24 cellular contexts compared by ENCODE assay signal in the genomic region with DNA sequence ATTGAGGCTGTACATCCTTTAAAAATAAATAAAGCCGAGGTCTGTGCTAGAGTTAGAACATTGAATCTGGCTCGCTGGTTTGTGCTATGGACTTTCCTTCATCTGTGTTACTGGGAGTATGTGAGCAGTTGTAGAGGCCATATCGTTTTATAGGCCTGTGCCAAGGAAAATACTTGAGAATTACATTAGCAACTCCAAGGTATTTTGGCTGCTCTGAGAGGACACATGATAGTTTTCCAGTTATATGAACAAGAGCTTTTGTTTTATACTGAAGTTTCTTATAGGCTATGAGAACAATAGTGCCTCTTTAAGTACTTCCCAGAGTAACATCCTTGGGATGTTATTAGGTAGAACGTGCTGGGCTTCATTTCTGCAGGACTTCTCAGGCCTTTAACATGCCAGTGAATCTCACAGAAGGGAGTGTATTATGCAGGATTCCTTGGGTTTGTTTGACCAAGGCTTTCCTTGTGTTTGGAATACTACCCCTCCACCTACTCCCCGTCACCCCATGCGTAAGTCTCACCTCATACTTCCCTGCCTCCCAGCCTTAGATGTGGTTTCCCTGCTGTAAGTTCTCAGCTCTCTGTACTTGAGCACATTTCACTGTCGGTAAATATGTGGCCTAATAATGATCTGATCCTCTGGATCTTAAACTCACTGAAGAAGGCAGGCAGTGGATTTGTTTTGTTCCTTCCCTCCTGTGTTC. TPM values are rescaled to one million over a fixed set of nuclear protein-coding genes. Genes with fewer than 3 reads are reported as not detected.
DNase-seq lines count a peak whose midpoint lies in the region; ATAC-seq and TF ChIP-seq lines count a peak whose summit lies in the region.
"Had no signal": no experiment of that assay in that cellular context is flagged by ENCODE, and none has a peak within 500 bp of the region (broad histone marks: within the 10 kb centered on the region; RNA-seq: fewer than 3 reads in every experiment).

No MANE protein-coding gene starts in this region.

- H3K4me1 ChIP-seq in gastroesophageal sphincter (peaks cover 6 to 65% (median 36%) of the 10 kb centered on the region in 3 donors), sigmoid colon (peaks cover 0 to 46% (median 42%) of the 10 kb centered on the region in 4 donors)

- peak; percentile 28 for ATAC-seq in gastroesophageal sphincter
- ATAC-seq in GM19455 (IDR thresholded peaks at IDR 0.05; ENCODE audit: unreplicated experiment) = no peak
- ATAC-seq: body of pancreas; PC-3; stimulated activated naive B cell treated with anti-CD40 and anti-IgM and Interleukin-4, amounts not matched to agents 10 μg/mL and 1 μg/mL and 100 μg/mL, for 72 hours had no signal

- intact Hi-C loops in sigmoid colon (cut with DNase I) = no loop called here

- TF ChIP-seq EP300 in gastroesophageal sphincter (IDR thresholded peaks at IDR 0.05) (no peak), sigmoid colon (IDR thresholded peaks at IDR 0.05) (no peak)

- no peak for TF ChIP-seq POLR2A in gastroesophageal sphincter (IDR thresholded peaks at IDR 0.05)
- TF ChIP-seq POLR2A in sigmoid colon (IDR thresholded peaks at IDR 0.05) = no peak

- in situ Hi-C loops in astrocyte of the spinal cord (cut with HindIII; ENCODE audit: low sequenced_read_pairs) = no loop called here

- H3K36me3 ChIP-seq in gastroesophageal sphincter (no peaks in the 10 kb centered on the region), sigmoid colon (no peaks in the 10 kb centered on the region)
- H3K36me3 ChIP-seq: prostate gland had no signal

- CTCF ChIA-PET in RWPE1 (lab: Yijun Ruan, JAX) = interaction anchor here (0.6 kb wide), 2 partner anchors 32 to 1184 kb away, joined by 3 to 4 read pairs; no protein-coding TSS in a partner anchor

- H3K4me3 ChIP-seq in astrocyte of the spinal cord (ENCODE audit: low read depth, low read length) (no peak overlapping the region), gastroesophageal sphincter (no peak overlapping the region), sigmoid colon (no peak overlapping the region)
- H3K4me3 ChIP-seq: body of pancreas, dorsolateral prefrontal cortex, prostate gland had no signal

- DNase-seq in NCI-H2029 treated with DMSO at 0.1 percent for 48 hours (lab: John Stamatoyannopoulos, UW) = peak; percentile 45
- no peak for DNase-seq in NCI-H2029 (lab: John Stamatoyannopoulos, UW)
- peak; percentile 54 for DNase-seq in astrocyte of the spinal cord (ENCODE audit: low read depth, low spot score)
- DNase-seq in sigmoid colon = no peak
- DNase-seq in RWPE1 (ENCODE audit: low spot score) = no peak
- DNase-seq in NCI-H128 (lab: John Stamatoyannopoulos, UW; ENCODE audit: unreplicated experiment) = no peak
- DNase-seq: 8988T; activated CD4-positive, alpha-beta T cell treated with anti-CD3 and anti-CD28 coated beads, Interleukin-2, amount 50 U/mL, for 4 hours; activated naive CD4-positive, alpha-beta T cell treated with anti-CD3 and anti-CD28 coated beads, Interleukin-2, amount 10 ng/mL, durations not matched to agents 7 days and 5 days; activated T-cell treated with anti-CD3 and anti-CD28 coated beads, Interleukin-2, amount 50 U/mL, for 1 hour; body of pancreas; dorsolateral prefrontal cortex; KG1; left cardiac atrium; NCI-H1048; NCI-H2171 treated with DMSO at 0.1 percent for 48 hours; NCI-H774; PC-3; stimulated activated CD4-positive, alpha-beta T cell treated with anti-CD3 and anti-CD28 coated beads, Interleukin-15, amount 100 ng/mL, for 24 hours; stimulated activated naive B cell treated with anti-CD40 and anti-IgM and Interleukin-4, amounts not matched to agents 10 μg/mL and 1 μg/mL and 100 μg/mL, for 72 hours; trophoblast cell had no signal

- POLR2A ChIA-PET in RWPE1 (lab: Yijun Ruan, JAX; ENCODE audit: low non-redundant PET) = interaction anchor here (0.6 kb wide), 1 partner anchor 12 kb away, joined by 7 read pairs; no protein-coding TSS in a partner anchor

- WGBS in gastroesophageal sphincter (ENCODE audit: low coverage in 1 of 2), 2 donors = 19 to 45% methylated on average over 7 of the region's 7 CpGs
- WGBS in sigmoid colon, 2 donors = 59 to 73% methylated on average over 7 of the region's 7 CpGs

- H3K9me3 ChIP-seq in gastroesophageal sphincter (no peaks in the 10 kb centered on the region), sigmoid colon (no peaks in the 10 kb centered on the region)
- H3K9me3 ChIP-seq: body of pancreas, prostate gland had no signal

- no peaks in the 10 kb centered on the region for H3K27me3 ChIP-seq in gastroesophageal sphincter
- no peaks in the 10 kb centered on the region for H3K27me3 ChIP-seq in sigmoid colon
- H3K27me3 ChIP-seq: body of pancreas, dorsolateral prefrontal cortex had no signal

- TF ChIP-seq CTCF in astrocyte of the spinal cord (IDR thresholded peaks at IDR 0.05; ENCODE audit: low read depth, low read length) = no peak
- no peak for TF ChIP-seq CTCF in gastroesophageal sphincter (IDR thresholded peaks at IDR 0.05)
- TF ChIP-seq CTCF in sigmoid colon (IDR thresholded peaks at IDR 0.05) = no peak
- TF ChIP-seq CTCF in RWPE1 (conservative IDR thresholded peaks at IDR 0.05; ENCODE audit: low read depth) = no peak

- H3K27ac ChIP-seq in gastroesophageal sphincter (peak overlapping the region in 3 of 4 donors; percentile 57 to 74 (median 64)), sigmoid colon (peak overlapping the region in 3 of 4 donors; percentile 39 to 68 (median 42)), RWPE1 (no peak overlapping the region)
- H3K27ac ChIP-seq: body of pancreas, dorsolateral prefrontal cortex, prostate gland had no signal

RNA-seq across cellular contexts. Expression of gene TCF7L1, which starts 21.0 kb away (rescaled TPM):
- total RNA-seq in gastroesophageal sphincter (10 to 100 TPM in 1 of 4 donors, 1 to 10 TPM in 3; 4.0 to 13.0 (median 5.3) TPM), sigmoid colon (10 to 100 TPM in 1 of 4 donors, 1 to 10 TPM in 3; 2.9 to 15.2 (median 5.1) TPM)
- 1 to 10 TPM; 1.2 to 4.8 (median 4.0) TPM for polyA plus RNA-seq in sigmoid colon

Comparison
In these comparisons a context has a peak if more than half of its experiments do, and no peak if none do; other contexts are left out.
1. DNase-seq: peak in NCI-H2029 treated with DMSO at 0.1 percent for 48 hours (single experiment) and astrocyte of the spinal cord (single experiment); none in NCI-H2029 (single experiment), sigmoid colon (single experiment), RWPE1 (single experiment) and NCI-H128 (single experiment).